In the genomic region with DNA sequence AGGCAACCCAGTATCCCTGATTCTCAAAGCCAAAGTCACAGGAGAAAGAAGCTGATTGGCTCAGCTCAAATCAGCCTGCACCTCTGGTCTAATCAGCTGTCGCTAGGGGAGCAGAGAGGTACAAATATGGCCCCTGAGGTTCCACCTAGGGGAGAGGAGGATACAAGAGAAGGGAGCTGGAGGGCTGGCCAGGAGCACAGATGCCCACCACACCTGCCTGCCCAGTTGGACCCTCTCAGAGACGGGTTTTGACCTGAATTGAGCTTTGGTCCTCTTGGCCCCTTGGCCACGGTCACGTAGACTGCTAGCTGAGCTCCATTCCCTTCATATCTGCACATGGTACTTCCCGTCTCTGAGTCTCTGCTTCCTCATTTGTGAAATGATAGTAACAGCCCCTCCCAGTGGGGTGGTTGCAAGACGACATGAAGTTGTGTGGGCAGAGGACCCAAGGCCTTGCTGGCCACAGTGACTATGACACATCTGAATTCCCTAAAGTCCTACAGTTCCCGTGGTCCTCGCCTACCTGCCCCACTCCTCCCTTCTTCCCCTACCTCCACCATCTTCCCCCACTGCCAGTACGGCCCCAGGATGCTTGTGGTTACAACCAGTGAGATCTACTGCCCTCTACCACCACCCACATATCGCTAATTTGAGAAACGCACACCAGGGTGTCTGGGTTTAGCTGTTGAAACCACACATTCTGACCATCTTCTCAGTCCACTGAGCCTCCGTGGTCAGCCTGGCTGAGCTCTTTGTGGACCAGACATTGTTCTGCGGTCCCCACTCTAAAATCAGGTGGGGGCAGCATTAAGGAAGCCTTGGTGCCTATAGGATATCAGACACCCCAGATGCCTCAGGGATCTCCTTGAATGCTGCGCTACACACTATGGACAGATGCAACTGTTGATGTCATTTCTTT, we compare ENCODE assay signal across 9 cellular contexts.
DNase-seq lines count a peak whose midpoint lies in the region; ATAC-seq and TF ChIP-seq lines count a peak whose summit lies in the region.
"Had no signal": no experiment of that assay in that cellular context is flagged by ENCODE, and none has a peak within 500 bp of the region (broad histone marks: within the 10 kb centered on the region; RNA-seq: fewer than 3 reads in every experiment).

No MANE protein-coding gene starts in this region.

- H3K9me3 Mint-ChIP-seq in dendritic cell treated with granulocyte-macrophage colony-stimulating factor and Interleukin-4, amounts not matched to agents 40 ng/mL and 50 ng/mL, for 4 days: peaks cover 13% of the 10 kb centered on the region

- H3K4me3 Mint-ChIP-seq in dendritic cell treated with granulocyte-macrophage colony-stimulating factor and Interleukin-4, amounts not matched to agents 40 ng/mL and 50 ng/mL, for 4 days: peak overlapping the region; percentile 52
- H3K4me3 Mint-ChIP-seq: activated naive CD4-positive, alpha-beta T cell treated with anti-CD3 and anti-CD28 coated beads, Interleukin-2, amount 50 U/mL, for 24 hours had no signal

- H3K27me3 ChIP-seq in foreskin keratinocyte: peaks cover 29% of the 10 kb centered on the region

- peaks cover 90% of the 10 kb centered on the region for H3K4me1 Mint-ChIP-seq in dendritic cell treated with granulocyte-macrophage colony-stimulating factor and Interleukin-4, amounts not matched to agents 40 ng/mL and 50 ng/mL, for 4 days (ENCODE audit: low read depth)

- intact Hi-C loops in dendritic cell treated with granulocyte-macrophage colony-stimulating factor and Interleukin-4, amounts not matched to agents 40 ng/mL and 50 ng/mL, for 4 days (cut with micrococcal nuclease): no loop called here

- H3K4me1 ChIP-seq in foreskin keratinocyte: no peaks in the 10 kb centered on the region

- ATAC-seq in HG03521 (IDR thresholded peaks at IDR 0.05; ENCODE audit: unreplicated experiment) (peak; percentile 54), foreskin keratinocyte (no peak)

- H3K27ac Mint-ChIP-seq in dendritic cell treated with granulocyte-macrophage colony-stimulating factor and Interleukin-4, amounts not matched to agents 40 ng/mL and 50 ng/mL, for 4 days: peak overlapping the region; percentile 98

- DNase-seq in GM10248 (ENCODE audit: extremely low spot score) (peak; percentile 75), GM20000 (ENCODE audit: low spot score) (peak; percentile 65), NCI-H69 (lab: John Stamatoyannopoulos, UW) (no peak), NCI-H1092 (lab: John Stamatoyannopoulos, UW) (no peak), OCI-M2 (lab: John Stamatoyannopoulos, UW; ENCODE audit: unreplicated experiment) (no peak), foreskin keratinocyte (no peak)

- no peaks in the 10 kb centered on the region for H3K27me3 Mint-ChIP-seq in dendritic cell treated with granulocyte-macrophage colony-stimulating factor and Interleukin-4, amounts not matched to agents 40 ng/mL and 50 ng/mL, for 4 days
- H3K27me3 Mint-ChIP-seq: activated naive CD4-positive, alpha-beta T cell treated with anti-CD3 and anti-CD28 coated beads, Interleukin-2, amount 50 U/mL, for 24 hours had no signal

- TF ChIP-seq CTCF in GM10248 (IDR thresholded peaks at IDR 0.05; ENCODE audit: control extremely low read depth, extremely low read depth, low read depth, missing control alignments): peak; percentile 17
- no peak for TF ChIP-seq CTCF in GM20000 (IDR thresholded peaks at IDR 0.05; ENCODE audit: extremely low read depth, missing control alignments)
- no peak for TF ChIP-seq CTCF in foreskin keratinocyte (conservative IDR thresholded peaks at IDR 0.05)

- no peak overlapping the region for H3K27ac ChIP-seq in foreskin keratinocyte

- CTCF ChIA-PET in GM10248 (lab: Yijun Ruan, JAX): interaction anchor here (0.7 to 3.4 kb wide), 16 partner anchors 9 to 94 kb away, joined by 3 to 23 read pairs (median 5); no protein-coding TSS in a partner anchor

- H3K36me3 Mint-ChIP-seq in dendritic cell treated with granulocyte-macrophage colony-stimulating factor and Interleukin-4, amounts not matched to agents 40 ng/mL and 50 ng/mL, for 4 days (ENCODE audit: low read depth): peaks cover 13% of the 10 kb centered on the region

- POLR2A ChIA-PET in GM10248 (lab: Yijun Ruan, JAX): interaction anchor here (0.9 kb wide), 1 partner anchor 20 kb away, joined by 3 read pairs; no protein-coding TSS in a partner anchor

Comparison
In these comparisons a context has a peak if more than half of its experiments do, and no peak if none do; other contexts are left out.
1. DNase-seq: peak in GM10248 (single experiment) and GM20000 (single experiment); none in NCI-H69 (single experiment), NCI-H1092 (single experiment), OCI-M2 (single experiment) and foreskin keratinocyte (0 of 2).